Comparison of ENCODE assay signal across 12 cellular contexts in genomic region chr13:20232556-20233277, GRCh38. TPM values are rescaled to one million over a fixed set of nuclear protein-coding genes. Genes with fewer than 3 reads are reported as not detected.
A peak's percentile ranks its signal among the peaks of the same experiment; 100 is the strongest.
DNase-seq lines count a peak whose midpoint lies in the region; ATAC-seq and TF ChIP-seq lines count a peak whose summit lies in the region.
"Had no signal": no experiment of that assay in that cellular context is flagged by ENCODE, and none has a peak within 500 bp of the region (broad histone marks: within the 10 kb centered on the region; RNA-seq: fewer than 3 reads in every experiment).

No MANE protein-coding gene starts in this region.

- peaks cover 73% of the 10 kb centered on the region for H3K27me3 Mint-ChIP-seq in activated naive CD4-positive, alpha-beta T cell treated with anti-CD3 and anti-CD28 coated beads, Interleukin-2, amount 10 ng/mL, durations not matched to agents 7 days and 5 days
- H3K27me3 Mint-ChIP-seq in activated naive CD8-positive, alpha-beta T cell treated with anti-CD3 and anti-CD28 coated beads, Interleukin-2, amount 50 U/mL, for 24 hours = peaks cover 36% of the 10 kb centered on the region

- H3K4me1 ChIP-seq in left lung (peaks cover 4 to 18% of the 10 kb centered on the region in 2 donors), thymus (ENCODE audit: control insufficient read depth, insufficient read depth, low read length) (peaks cover 15% of the 10 kb centered on the region)

- H3K4me3 ChIP-seq in left lung (peak overlapping the region in 1 of 2 donors; percentile 37), thymus (ENCODE audit: low read length) (peak overlapping the region; percentile 59)

- H3K27ac ChIP-seq in left lung (no peak overlapping the region), thymus (ENCODE audit: low read depth) (no peak overlapping the region)
- H3K27ac ChIP-seq: pancreas, RWPE1, tibial nerve had no signal

- no peak for TF ChIP-seq CTCF in left lung (IDR thresholded peaks at IDR 0.05)

- H3K9me3 ChIP-seq in left lung (no peaks in the 10 kb centered on the region), thymus (ENCODE audit: control insufficient read depth) (no peaks in the 10 kb centered on the region)
- H3K9me3 ChIP-seq: pancreas, tibial nerve had no signal

- intact Hi-C loops in left lung (cut with DNase I) = no loop called here

- H3K36me3 ChIP-seq in left lung = no peaks in the 10 kb centered on the region
- no peaks in the 10 kb centered on the region for H3K36me3 ChIP-seq in thymus (ENCODE audit: control insufficient read depth, insufficient read depth)
- H3K36me3 ChIP-seq: pancreas, tibial nerve had no signal

- 35% methylated on average over 25 of the region's 25 CpGs for WGBS in thymus

- H3K36me3 Mint-ChIP-seq in activated naive CD4-positive, alpha-beta T cell treated with anti-CD3 and anti-CD28 coated beads, Interleukin-2, amount 10 ng/mL, durations not matched to agents 7 days and 5 days = peaks cover 2% of the 10 kb centered on the region
- no peaks in the 10 kb centered on the region for H3K36me3 Mint-ChIP-seq in activated naive CD8-positive, alpha-beta T cell treated with anti-CD3 and anti-CD28 coated beads, Interleukin-2, amount 50 U/mL, for 24 hours (ENCODE audit: low read depth)

- H3K27ac Mint-ChIP-seq in activated naive CD4-positive, alpha-beta T cell treated with anti-CD3 and anti-CD28 coated beads, Interleukin-2, amount 10 ng/mL, durations not matched to agents 7 days and 5 days = no peak overlapping the region
- no peak overlapping the region for H3K27ac Mint-ChIP-seq in activated naive CD8-positive, alpha-beta T cell treated with anti-CD3 and anti-CD28 coated beads, Interleukin-2, amount 50 U/mL, for 24 hours

- H3K4me3 Mint-ChIP-seq in activated naive CD4-positive, alpha-beta T cell treated with anti-CD3 and anti-CD28 coated beads, Interleukin-2, amount 10 ng/mL, durations not matched to agents 7 days and 5 days = peak overlapping the region; percentile 29
- H3K4me3 Mint-ChIP-seq in activated naive CD8-positive, alpha-beta T cell treated with anti-CD3 and anti-CD28 coated beads, Interleukin-2, amount 50 U/mL, for 24 hours = no peak overlapping the region

- H3K4me1 Mint-ChIP-seq in activated naive CD4-positive, alpha-beta T cell treated with anti-CD3 and anti-CD28 coated beads, Interleukin-2, amount 10 ng/mL, durations not matched to agents 7 days and 5 days = peaks cover 23% of the 10 kb centered on the region
- peaks cover 8% of the 10 kb centered on the region for H3K4me1 Mint-ChIP-seq in activated naive CD8-positive, alpha-beta T cell treated with anti-CD3 and anti-CD28 coated beads, Interleukin-2, amount 50 U/mL, for 24 hours

- H3K9me3 Mint-ChIP-seq in activated naive CD4-positive, alpha-beta T cell treated with anti-CD3 and anti-CD28 coated beads, Interleukin-2, amount 10 ng/mL, durations not matched to agents 7 days and 5 days = no peaks in the 10 kb centered on the region
- H3K9me3 Mint-ChIP-seq in activated naive CD8-positive, alpha-beta T cell treated with anti-CD3 and anti-CD28 coated beads, Interleukin-2, amount 50 U/mL, for 24 hours = no peaks in the 10 kb centered on the region

- CTCF ChIA-PET in activated naive CD4-positive, alpha-beta T cell treated with anti-CD3 and anti-CD28 coated beads, Interleukin-2, amount 10 ng/mL, durations not matched to agents 7 days and 5 days (lab: Charles Lee) = no interaction called here

- peak; percentile 10 for ATAC-seq in activated naive CD8-positive, alpha-beta T cell treated with anti-CD3 and anti-CD28 coated beads, Interleukin-2, amount 50 U/mL, for 24 hours
- ATAC-seq in left lung = peak; percentile 14

- no peak for DNase-seq in activated naive CD4-positive, alpha-beta T cell treated with anti-CD3 and anti-CD28 coated beads, Interleukin-2, amount 10 ng/mL, durations not matched to agents 7 days and 5 days
- no peak for DNase-seq in activated naive CD4-positive, alpha-beta T cell treated with anti-CD3 and anti-CD28 coated beads, Interleukin-2, amount 50 U/mL, for 16 hours
- DNase-seq in activated naive CD8-positive, alpha-beta T cell treated with anti-CD3 and anti-CD28 coated beads, Interleukin-2, amount 50 U/mL, for 24 hours = no peak
- DNase-seq in left lung (no peak), foreskin melanocyte (no peak), globus pallidus (ENCODE audit: low spot score) (no peak), D341Med (ENCODE audit: low spot score) (no peak)
- DNase-seq: HCEC 1CT had no signal

- peaks cover 27 to 85% of the 10 kb centered on the region in 2 donors for H3K27me3 ChIP-seq in left lung
- peaks cover 19% of the 10 kb centered on the region for H3K27me3 ChIP-seq in thymus (ENCODE audit: control insufficient read depth, insufficient read depth)

RNA-seq across cellular contexts. Expression of gene GJB6, which starts 0.6 kb away (rescaled TPM):
- total RNA-seq in left lung = under 1 TPM in 1 of 2 donors, not detected in 1; 0.18 TPM
- 22.9 TPM for polyA plus RNA-seq in thymus
- total RNA-seq: pancreas, tibial nerve had no signal

RNA-seq across cellular contexts. Expression of gene GJB2, which starts 40.0 kb away (rescaled TPM):
- total RNA-seq in left lung = 1 to 10 TPM; 1.3 to 4.3 TPM
- 38.1 TPM for polyA plus RNA-seq in thymus
